In the genomic region with DNA sequence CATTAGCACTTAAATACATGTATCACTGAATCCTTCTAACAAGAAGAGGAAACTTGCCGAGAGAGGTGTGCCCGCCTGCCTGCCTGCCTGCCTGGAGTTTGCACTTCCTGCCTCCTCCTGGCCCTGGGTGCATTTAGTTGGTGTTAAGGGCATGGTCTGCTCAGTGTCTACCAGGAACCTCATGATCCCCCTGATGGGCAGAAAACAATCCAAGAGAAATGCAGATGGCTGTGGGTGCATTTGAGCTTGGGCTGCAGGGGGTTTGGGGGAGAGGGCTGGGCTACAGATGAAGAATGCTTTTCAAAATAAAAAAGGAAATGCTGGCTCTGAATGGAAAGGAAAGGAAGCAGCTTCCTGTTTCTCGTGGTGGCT, we compare ENCODE assay signal across 8 cellular contexts. TPM values are rescaled to one million over a fixed set of nuclear protein-coding genes. Genes with fewer than 3 reads are reported as not detected.
DNase-seq lines count a peak whose midpoint lies in the region; ATAC-seq lines count a peak whose summit lies in the region.

No MANE protein-coding gene starts in this region.

- POLR2A ChIA-PET in activated CD4-positive, alpha-beta memory T cell treated with anti-CD3 and anti-CD28 coated beads for 36 hours (lab: Charles Lee), result interaction anchor here (0.6 to 2.7 kb wide), 12 partner anchors 9 to 172 kb away, joined by 3 to 26 read pairs (median 4); a partner anchor contains a TSS

- H3K4me1 Mint-ChIP-seq in activated CD4-positive, alpha-beta memory T cell treated with anti-CD3 and anti-CD28 coated beads for 36 hours (ENCODE audit: low read depth), result peaks cover 91% of the 10 kb centered on the region

- CTCF ChIA-PET in activated CD4-positive, alpha-beta memory T cell treated with anti-CD3 and anti-CD28 coated beads for 36 hours (lab: Charles Lee), result interaction anchor here (0.7 to 3.3 kb wide), 14 partner anchors 9 to 133 kb away, joined by 3 to 14 read pairs (median 4); a partner anchor contains a TSS

- ATAC-seq in HG02981 (IDR thresholded peaks at IDR 0.05; ENCODE audit: unreplicated experiment) (peak; percentile 6), GM19324 (IDR thresholded peaks at IDR 0.05; ENCODE audit: low FRiP score, unreplicated experiment) (no peak), HG02885 (IDR thresholded peaks at IDR 0.05; ENCODE audit: poor library complexity, unreplicated experiment) (no peak)

- peak; percentile 27 for DNase-seq in NK-92 treated with Interleukin-12 subunit alpha and Interleukin-12 subunit beta, amount 100 ng/mL, for 24 hours (lab: John Stamatoyannopoulos, UW)
- DNase-seq in NK-92 (lab: John Stamatoyannopoulos, UW; ENCODE audit: unreplicated experiment), result no peak
- DNase-seq in activated CD4-positive, alpha-beta memory T cell treated with anti-CD3 and anti-CD28 coated beads for 36 hours, result peak; percentile 48
- DNase-seq in posterior vena cava (ENCODE audit: low spot score), result peak; percentile 58
- no peak for DNase-seq in epidermal melanocyte (ENCODE audit: insufficient read length, low spot score)

- peaks cover 3% of the 10 kb centered on the region for H3K36me3 Mint-ChIP-seq in activated CD4-positive, alpha-beta memory T cell treated with anti-CD3 and anti-CD28 coated beads for 36 hours

- intact Hi-C loops in activated CD4-positive, alpha-beta memory T cell treated with anti-CD3 and anti-CD28 coated beads for 36 hours (cut with micrococcal nuclease), result loop anchor here (1.0 to 5.0 kb wide), 4 partner anchors 9 to 591 kb away; a partner anchor contains a TSS
- intact Hi-C loops in posterior vena cava (cut with DNase I), result no loop called here

- no peaks in the 10 kb centered on the region for H3K27me3 Mint-ChIP-seq in activated CD4-positive, alpha-beta memory T cell treated with anti-CD3 and anti-CD28 coated beads for 36 hours

- H3K9me3 Mint-ChIP-seq in activated CD4-positive, alpha-beta memory T cell treated with anti-CD3 and anti-CD28 coated beads for 36 hours, result no peaks in the 10 kb centered on the region

- H3K27ac Mint-ChIP-seq in activated CD4-positive, alpha-beta memory T cell treated with anti-CD3 and anti-CD28 coated beads for 36 hours, result peak overlapping the region; percentile 90

- peak overlapping the region; percentile 68 for H3K4me3 Mint-ChIP-seq in activated CD4-positive, alpha-beta memory T cell treated with anti-CD3 and anti-CD28 coated beads for 36 hours

RNA-seq across cellular contexts. Expression of a gene that starts 10.1 kb away (rescaled TPM):
- 10 to 100 TPM; 55.0 to 60.8 TPM for total RNA-seq in activated CD4-positive, alpha-beta memory T cell treated with anti-CD3 and anti-CD28 coated beads for 36 hours
- total RNA-seq in posterior vena cava, result 10 to 100 TPM; 30.3 to 35.5 TPM

Comparison
In these comparisons a context has a peak if more than half of its experiments do, and no peak if none do; other contexts are left out.
1. DNase-seq: peak in NK-92 treated with Interleukin-12 subunit alpha and Interleukin-12 subunit beta, amount 100 ng/mL, for 24 hours (single experiment), activated CD4-positive, alpha-beta memory T cell treated with anti-CD3 and anti-CD28 coated beads for 36 hours (single experiment) and posterior vena cava (single experiment); none in NK-92 (single experiment) and epidermal melanocyte (single experiment).